Comparison of ENCODE assay signal across 8 cellular contexts in genomic region chr3:47250309-47251060, GRCh38. TPM values are rescaled to one million over a fixed set of nuclear protein-coding genes. Genes with fewer than 3 reads are reported as not detected.
DNase-seq lines count a peak whose midpoint lies in the region; ATAC-seq and TF ChIP-seq lines count a peak whose summit lies in the region.

No MANE protein-coding gene starts in this region.

- peak overlapping the region in 1 of 2 donors; percentile 17 for H3K27ac Mint-ChIP-seq in effector memory CD8-positive, alpha-beta T cell

- H3K4me3 Mint-ChIP-seq in effector memory CD8-positive, alpha-beta T cell: no peak overlapping the region

- H3K9me3 Mint-ChIP-seq in effector memory CD8-positive, alpha-beta T cell: no peaks in the 10 kb centered on the region

- no peak overlapping the region for H3K4me3 ChIP-seq in NB4 (ENCODE audit: low read depth, low read length)

- TF ChIP-seq CTCF in NB4 (IDR thresholded peaks at IDR 0.05; ENCODE audit: low read depth, low read length): peak; percentile 49

- no peak for TF ChIP-seq POLR2A in NB4 (IDR thresholded peaks at IDR 0.05; ENCODE audit: extremely low read depth, insufficient read length)

- no peaks in the 10 kb centered on the region for H3K27me3 Mint-ChIP-seq in effector memory CD8-positive, alpha-beta T cell

- DNase-seq in GDM1 (lab: John Stamatoyannopoulos, UW) (peak; percentile 24), NB4 (ENCODE audit: low read depth) (peak; percentile 55), dermis blood vessel endothelial cell (peak; percentile 76), mucosa of gallbladder (ENCODE audit: low spot score) (peak; percentile 25), NCI-H1105 treated with DMSO at 0.1 percent for 48 hours (lab: John Stamatoyannopoulos, UW) (no peak)
- DNase-seq in effector memory CD8-positive, alpha-beta T cell: no peak

- no peaks in the 10 kb centered on the region for H3K4me1 Mint-ChIP-seq in effector memory CD8-positive, alpha-beta T cell (ENCODE audit: low read depth in 2 of 2)

- no peak for ATAC-seq in GM19023 (IDR thresholded peaks at IDR 0.05; ENCODE audit: unreplicated experiment)
- no peak for ATAC-seq in GM18909 (IDR thresholded peaks at IDR 0.05; ENCODE audit: poor library complexity, unreplicated experiment)
- no peak for ATAC-seq in effector memory CD8-positive, alpha-beta T cell (replicated peaks)

- peaks cover under 1% of the 10 kb centered on the region for H3K36me3 Mint-ChIP-seq in effector memory CD8-positive, alpha-beta T cell (ENCODE audit: insufficient read depth)

RNA-seq across cellular contexts. Expression of gene KIF9, which starts 32.1 kb away (rescaled TPM):
- total RNA-seq in dermis blood vessel endothelial cell (10.0 and 11.2 TPM in 2 replicates), mucosa of gallbladder (12.0 TPM)

RNA-seq across cellular contexts. Expression of gene KLHL18, which starts 32.3 kb away (rescaled TPM):
- 31.1 and 40.2 TPM in 2 replicates for total RNA-seq in dermis blood vessel endothelial cell
- 32.4 TPM for total RNA-seq in mucosa of gallbladder

Comparison
In these comparisons a context has a peak if more than half of its experiments do, and no peak if none do; other contexts are left out.
1. DNase-seq: peak in GDM1 (single experiment), NB4 (single experiment), dermis blood vessel endothelial cell (single experiment) and mucosa of gallbladder (single experiment); none in effector memory CD8-positive, alpha-beta T cell (0 of 3) and NCI-H1105 treated with DMSO at 0.1 percent for 48 hours (single experiment).